1 cellular context compared by ENCODE assay signal in genomic region chr1:40257688-40258444, GRCh38.
A peak's percentile ranks its signal among the peaks of the same experiment; 100 is the strongest.
TF ChIP-seq lines count a peak whose summit lies in the region.

Gene ZMPSTE24 (plus strand): TSS chr1:40258236. CDS start chr1:40258272, 36 bp downstream.

TF ChIP-seq in H1, 55 proteins besides CTCF, POLR2A, EP300 and RAD21 (continued from another document):
- peak; percentile 37; the same call in 1 of the 2 replicates for TF ChIP-seq RBBP5 (IDR thresholded peaks at IDR 0.05; ENCODE audit: borderline replicate concordance, low read depth, low read length)
- TF ChIP-seq RNF2 (IDR thresholded peaks at IDR 0.05; ENCODE audit: borderline replicate concordance, low read depth, low read length, missing control alignments, poor library complexity, severe bottlenecking) = no peak
- TF ChIP-seq EZH2 (IDR thresholded peaks at IDR 0.05; ENCODE audit: low read depth, low read length, severe bottlenecking) = no peak
- TF ChIP-seq JUND (IDR thresholded peaks at IDR 0.05; ENCODE audit: low read length) = no peak; the same call in 1 of the 2 replicates
- no peak for TF ChIP-seq BRCA1 (IDR thresholded peaks at IDR 0.05; ENCODE audit: low read depth, low read length)
- no peak for TF ChIP-seq RXRA (IDR thresholded peaks at IDR 0.05; ENCODE audit: insufficient read depth, low read depth, low read length)
- TF ChIP-seq CEBPB (IDR thresholded peaks at IDR 0.05; ENCODE audit: low read depth, low read length) = peak; percentile 59
- TF ChIP-seq CHD2 (IDR thresholded peaks at IDR 0.05; ENCODE audit: low read length) = peak; percentile 56; the same call in 1 of the 2 replicates
- no peak for TF ChIP-seq HDAC6 (IDR thresholded peaks at IDR 0.05; ENCODE audit: low read depth, low read length)
- no peak for TF ChIP-seq POU5F1 (IDR thresholded peaks at IDR 0.05; ENCODE audit: low read depth, low read length)
- TF ChIP-seq YY1 (IDR thresholded peaks at IDR 0.05; ENCODE audit: low read depth, low read length) = peak; percentile 74
- no peak for TF ChIP-seq KDM1A (IDR thresholded peaks at IDR 0.05; ENCODE audit: borderline replicate concordance, low read length)
- peak; percentile 85 for TF ChIP-seq TBP (IDR thresholded peaks at IDR 0.05; ENCODE audit: low read depth, low read length)
- TF ChIP-seq BCL11A (IDR thresholded peaks at IDR 0.05; ENCODE audit: low read depth in 2 of 2, low read length in 2 of 2) = no peak
- no peak for TF ChIP-seq TEAD4 (IDR thresholded peaks at IDR 0.05; ENCODE audit: low read depth, low read length)
- no peak for TF ChIP-seq JUN (IDR thresholded peaks at IDR 0.05; ENCODE audit: low read depth, low read length)
- TF ChIP-seq SAP30 (IDR thresholded peaks at IDR 0.05; ENCODE audit: insufficient read depth, insufficient replicate concordance, low read length) = no peak
- TF ChIP-seq SUZ12 (IDR thresholded peaks at IDR 0.05; ENCODE audit: low read length) = no peak
- peak; percentile 38 for TF ChIP-seq NANOG (IDR thresholded peaks at IDR 0.05; ENCODE audit: insufficient read depth, low read depth, low read length, poor library complexity, severe bottlenecking)
- TF ChIP-seq KDM5A (IDR thresholded peaks at IDR 0.05; ENCODE audit: low read length) = peak; percentile 82
- no peak for TF ChIP-seq BACH1 (IDR thresholded peaks at IDR 0.05; ENCODE audit: low read length)
- TF ChIP-seq CBX8 (IDR thresholded peaks at IDR 0.05; ENCODE audit: borderline replicate concordance, low read depth, low read length) = no peak
- no peak for TF ChIP-seq GTF2F1 (IDR thresholded peaks at IDR 0.05; ENCODE audit: borderline replicate concordance, low read depth, low read length)
- TF ChIP-seq RFX5 (IDR thresholded peaks at IDR 0.05; ENCODE audit: borderline replicate concordance, low read depth, low read length) = no peak
- TF ChIP-seq SP1 (IDR thresholded peaks at IDR 0.05; ENCODE audit: low read depth, low read length) = peak; percentile 83
- TF ChIP-seq NRF1 (IDR thresholded peaks at IDR 0.05; ENCODE audit: low read depth, low read length) = no peak
- no peak for TF ChIP-seq MAFK (IDR thresholded peaks at IDR 0.05; ENCODE audit: low read depth, low read length)
- TF ChIP-seq ZNF274 (IDR thresholded peaks at IDR 0.05; ENCODE audit: borderline replicate concordance, extremely low read depth, low read length) = no peak
- no peak for TF ChIP-seq TCF12 (IDR thresholded peaks at IDR 0.05; ENCODE audit: low read depth, low read length)
- no peak for TF ChIP-seq CHD7 (IDR thresholded peaks at IDR 0.05; ENCODE audit: insufficient replicate concordance, low read length)
- TF ChIP-seq, protein P1, sequence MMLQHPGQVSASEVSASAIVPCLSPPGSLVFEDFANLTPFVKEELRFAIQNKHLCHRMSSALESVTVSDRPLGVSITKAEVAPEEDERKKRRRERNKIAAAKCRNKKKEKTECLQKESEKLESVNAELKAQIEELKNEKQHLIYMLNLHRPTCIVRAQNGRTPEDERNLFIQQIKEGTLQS (IDR thresholded peaks at IDR 0.05; ENCODE audit: insufficient read depth, low read depth, low read length) = no peak
- TF ChIP-seq CHD1 (IDR thresholded peaks at IDR 0.05; ENCODE audit: low read depth, low read length) = no peak
- peak; percentile 27; the same call in 1 of the 2 replicates for TF ChIP-seq SRF (IDR thresholded peaks at IDR 0.05; ENCODE audit: low read depth, low read length)
- no peak for TF ChIP-seq FOSL1 (IDR thresholded peaks at IDR 0.05; ENCODE audit: insufficient read depth, low read depth, low read length)
- TF ChIP-seq GABPA (IDR thresholded peaks at IDR 0.05; ENCODE audit: borderline replicate concordance, insufficient read depth, low read length) = peak; percentile 95
- TF ChIP-seq CTBP2 (IDR thresholded peaks at IDR 0.05; ENCODE audit: borderline replicate concordance, insufficient read depth, insufficient read length, low read length) = no peak
- peak in 1 of 2 experiments; percentile 94; a peak in 1 of 4 replicates for TF ChIP-seq SIN3A (conservative IDR thresholded peaks at IDR 0.05 in 1 of 2, IDR thresholded peaks at IDR 0.05 in 1 of 2; ENCODE audit: low read depth in 1 of 2, low read length in 2 of 2)
- peak; percentile 86; the same call in 1 of the 2 replicates for TF ChIP-seq MAX (IDR thresholded peaks at IDR 0.05)
- TF ChIP-seq SP2 (IDR thresholded peaks at IDR 0.05; ENCODE audit: low read length) = no peak
- peak; percentile 98 for TF ChIP-seq ASH2L (IDR thresholded peaks at IDR 0.05; ENCODE audit: low read length)
- TF ChIP-seq PHF8 (conservative IDR thresholded peaks at IDR 0.05; ENCODE audit: low read depth, low read length) = peak; percentile 80
- peak; percentile 75 for TF ChIP-seq CREB1 (IDR thresholded peaks at IDR 0.05)
- TF ChIP-seq CBX5 (IDR thresholded peaks at IDR 0.05; ENCODE audit: low read depth, low read length) = no peak
- peak; percentile 87 for TF ChIP-seq POLR2AphosphoS5 (IDR thresholded peaks at IDR 0.05; ENCODE audit: low read depth, low read length)
